Comparison of ENCODE assay signal across 17 cellular contexts in the genomic region with DNA sequence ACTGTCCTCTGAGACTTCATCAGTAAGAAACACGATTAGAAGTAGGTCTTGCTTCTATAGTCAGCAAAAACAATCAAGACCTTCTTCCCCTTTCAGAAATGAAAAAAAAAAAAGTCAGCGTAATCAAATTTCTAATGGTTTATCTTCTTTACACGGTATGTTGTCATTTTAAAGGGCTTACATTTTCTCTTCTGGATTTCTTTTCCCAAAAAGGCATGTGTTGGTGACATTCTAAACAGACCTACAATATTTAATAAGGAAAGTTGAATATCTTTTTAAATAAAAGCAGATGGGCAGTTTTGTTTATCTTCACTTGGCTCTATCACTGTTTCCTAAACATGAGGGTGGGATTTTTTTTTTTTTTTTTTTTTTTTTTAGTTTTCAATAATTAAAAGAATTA.
A peak's percentile ranks its signal among the peaks of the same experiment; 100 is the strongest.
DNase-seq lines count a peak whose midpoint lies in the region; ATAC-seq and TF ChIP-seq lines count a peak whose summit lies in the region.
"Had no signal": no experiment of that assay in that cellular context is flagged by ENCODE, and none has a peak within 500 bp of the region (broad histone marks: within the 10 kb centered on the region; RNA-seq: fewer than 3 reads in every experiment).

No MANE protein-coding gene starts in this region.

- TF ChIP-seq POLR2A in uterus (IDR thresholded peaks at IDR 0.05): no peak

- H3K4me1 Mint-ChIP-seq in activated T-cell treated with anti-CD3 and anti-CD28 coated beads, Interleukin-2, amount 50 U/mL, for 4 hours (ENCODE audit: low read depth): no peaks in the 10 kb centered on the region
- H3K4me1 Mint-ChIP-seq: B cell had no signal

- H3K4me3 Mint-ChIP-seq in activated T-cell treated with anti-CD3 and anti-CD28 coated beads, Interleukin-2, amount 50 U/mL, for 4 hours: no peak overlapping the region
- H3K4me3 Mint-ChIP-seq: B cell; CD4-positive, alpha-beta T cell had no signal

- peak overlapping the region; percentile 22 for H2AFZ ChIP-seq in fibroblast of lung (ENCODE audit: low read length)
- H2AFZ ChIP-seq: GM23248 had no signal

- H3K27me3 ChIP-seq in right atrium auricular region (no peaks in the 10 kb centered on the region), fibroblast of lung (ENCODE audit: control insufficient read depth, insufficient read depth, low read length) (no peaks in the 10 kb centered on the region), uterus (no peaks in the 10 kb centered on the region)

- H3K27ac ChIP-seq in right atrium auricular region: peak overlapping the region; percentile 32
- H3K27ac ChIP-seq in VCaP: peak overlapping the region; percentile 8; the same call in 1 of the 2 replicates
- H3K27ac ChIP-seq in fibroblast of lung (ENCODE audit: insufficient read depth, low read length): no peak overlapping the region
- H3K27ac ChIP-seq in uterus: peak overlapping the region; percentile 16 to 54
- H3K27ac ChIP-seq: GM23248 had no signal

- H3K4me1 ChIP-seq in right atrium auricular region (peaks cover 0 to 17% of the 10 kb centered on the region in 2 donors), fibroblast of lung (ENCODE audit: control insufficient read depth, extremely low read depth, insufficient read depth, low read length) (no peaks in the 10 kb centered on the region), uterus (no peaks in the 10 kb centered on the region)

- intact Hi-C loops in left ventricle myocardium superior (cut with micrococcal nuclease) (no loop called here), uterus (cut with DNase I; ENCODE audit: low total_unique reads) (no loop called here)

- no peak for ATAC-seq in left ventricle myocardium superior
- no peak for ATAC-seq in activated T-cell treated with anti-CD3 and anti-CD28 coated beads, Interleukin-2, amount 50 U/mL, for 4 hours
- ATAC-seq in activated CD4-positive, CD25-positive, alpha-beta regulatory T cell treated with anti-CD3 and anti-CD28 coated beads, Interleukin-2, amount 50 U/mL, for 24 hours: no peak
- ATAC-seq: HCT116 had no signal

- H3K9ac ChIP-seq in fibroblast of lung (ENCODE audit: insufficient read depth, low read length): no peak overlapping the region
- H3K9ac ChIP-seq: GM23248 had no signal

- no peaks in the 10 kb centered on the region for H3K27me3 Mint-ChIP-seq in activated T-cell treated with anti-CD3 and anti-CD28 coated beads, Interleukin-2, amount 50 U/mL, for 4 hours (ENCODE audit: low read depth)
- H3K27me3 Mint-ChIP-seq: B cell; CD4-positive, alpha-beta T cell had no signal

- no peaks in the 10 kb centered on the region for H4K20me1 ChIP-seq in fibroblast of lung (ENCODE audit: control insufficient read depth, extremely low read depth, insufficient read depth, low read length)

- no peak overlapping the region for H3K4me2 ChIP-seq in fibroblast of lung (ENCODE audit: extremely low read depth, insufficient read depth, low read length)

- no peak for TF ChIP-seq CTCF in right atrium auricular region (IDR thresholded peaks at IDR 0.05)
- TF ChIP-seq CTCF in VCaP (conservative IDR thresholded peaks at IDR 0.05): no peak
- no peak for TF ChIP-seq CTCF in fibroblast of lung (conservative IDR thresholded peaks at IDR 0.05 in 1 of 2, IDR thresholded peaks at IDR 0.05 in 1 of 2; ENCODE audit: low read depth in 1 of 2, low read length in 2 of 2)
- TF ChIP-seq CTCF in uterus (IDR thresholded peaks at IDR 0.05): no peak

- H3K79me2 ChIP-seq in fibroblast of lung (ENCODE audit: control insufficient read depth, insufficient read depth, low read length): no peaks in the 10 kb centered on the region

- DNase-seq in right atrium auricular region (ENCODE audit: low spot score) (no peak), left ventricle myocardium superior (no peak), fibroblast of lung (ENCODE audit: low read depth in 2 of 2) (no peak), uterus (no peak), NCI-H128 (lab: John Stamatoyannopoulos, UW; ENCODE audit: unreplicated experiment) (no peak)
- DNase-seq in activated T-cell treated with anti-CD3 and anti-CD28 coated beads, Interleukin-2, amount 50 U/mL, for 4 hours: no peak
- DNase-seq: C1 segment of cervical spinal cord; Calu3; CD4-positive, alpha-beta T cell; DMS153; DMS79 treated with DMSO at 0.1 percent for 48 hours; EL; GM23248 had no signal

- no peaks in the 10 kb centered on the region for H3K36me3 ChIP-seq in right atrium auricular region
- no peaks in the 10 kb centered on the region for H3K36me3 ChIP-seq in fibroblast of lung (ENCODE audit: control insufficient read depth, insufficient read depth, low read length)
- H3K36me3 ChIP-seq in uterus: no peaks in the 10 kb centered on the region

- H3K36me3 Mint-ChIP-seq in activated T-cell treated with anti-CD3 and anti-CD28 coated beads, Interleukin-2, amount 50 U/mL, for 4 hours (ENCODE audit: insufficient read depth): no peaks in the 10 kb centered on the region

- H3K9me3 Mint-ChIP-seq in activated T-cell treated with anti-CD3 and anti-CD28 coated beads, Interleukin-2, amount 50 U/mL, for 4 hours: peaks cover 6% of the 10 kb centered on the region

- no peaks in the 10 kb centered on the region for H3K9me3 ChIP-seq in right atrium auricular region
- no peaks in the 10 kb centered on the region for H3K9me3 ChIP-seq in fibroblast of lung (ENCODE audit: control insufficient read depth, insufficient read depth, low read depth, low read length)
- H3K9me3 ChIP-seq in uterus: no peaks in the 10 kb centered on the region

- no peak overlapping the region for H3K4me3 ChIP-seq in right atrium auricular region
- H3K4me3 ChIP-seq in fibroblast of lung (replicated peaks in 1 of 4; ENCODE audit: control extremely low read depth in 1 of 4, insufficient read depth in 1 of 4, low read depth in 3 of 4, low read length in 4 of 4): no peak overlapping the region
- no peak overlapping the region for H3K4me3 ChIP-seq in uterus
- H3K4me3 ChIP-seq: GM23248 had no signal
